Comparison of ENCODE assay signal across 9 cellular contexts in the genomic region with DNA sequence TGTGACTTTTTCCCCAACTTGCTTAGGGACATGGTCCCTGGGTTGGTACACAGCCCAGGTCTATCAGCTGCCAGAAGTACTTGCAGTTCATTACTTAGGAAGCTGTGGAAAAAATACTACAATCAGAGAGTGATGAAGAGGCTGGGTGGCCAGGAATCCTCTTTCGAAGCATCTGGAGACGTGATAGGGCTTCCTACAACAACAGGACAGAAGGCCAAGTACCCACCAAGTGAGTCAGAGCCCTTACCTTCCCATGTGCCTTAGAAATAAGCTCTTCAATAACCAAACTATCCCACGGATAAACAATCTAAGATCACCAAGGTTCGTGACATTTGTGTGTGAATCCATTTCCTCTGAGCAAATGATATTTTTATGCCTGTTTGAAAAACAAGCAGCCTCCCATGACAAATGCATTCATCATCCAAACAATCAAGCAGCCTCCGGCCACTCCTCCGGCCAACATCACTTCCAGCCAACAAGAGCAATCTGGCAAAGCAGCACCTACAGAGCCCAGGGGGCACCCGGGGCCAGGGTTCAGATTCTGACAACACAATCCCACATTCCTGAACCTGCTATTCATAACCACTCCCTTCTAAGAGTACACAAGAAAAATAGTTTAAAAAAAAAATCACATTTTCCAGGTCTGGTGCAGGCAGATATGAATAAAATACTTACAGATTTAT. TPM values are rescaled to one million over a fixed set of nuclear protein-coding genes. Genes with fewer than 3 reads are reported as not detected.
DNase-seq lines count a peak whose midpoint lies in the region; ATAC-seq, FAIRE-seq and TF ChIP-seq lines count a peak whose summit lies in the region.
"Had no signal": no experiment of that assay in that cellular context is flagged by ENCODE, and none has a peak within 500 bp of the region (broad histone marks: within the 10 kb centered on the region; RNA-seq: fewer than 3 reads in every experiment).

No MANE protein-coding gene starts in this region.

- H3K4me1 ChIP-seq in RWPE2 (ENCODE audit: insufficient read depth, poor library complexity, severe bottlenecking) (peaks cover 79% of the 10 kb centered on the region), pancreas (peaks cover 61 to 74% (median 72%) of the 10 kb centered on the region in 3 donors)

- peak; percentile 78 for ATAC-seq in RWPE2 (ENCODE audit: low read depth)
- ATAC-seq in pancreas: peak in 3 of 4 donors; percentile 27 to 52 (median 51)
- no peak for ATAC-seq in HG03025 (IDR thresholded peaks at IDR 0.05; ENCODE audit: low FRiP score, unreplicated experiment)
- ATAC-seq in GM18907 (IDR thresholded peaks at IDR 0.05; ENCODE audit: unreplicated experiment): no peak
- no peak for ATAC-seq in GM21786 (IDR thresholded peaks at IDR 0.05; ENCODE audit: unreplicated experiment)

- H3K36me3 ChIP-seq in RWPE2 (ENCODE audit: low read depth): 0 out of 2 replicates have a peak, but pooled peaks cover 9% of the 10 kb centered on the region
- no peaks in the 10 kb centered on the region for H3K36me3 ChIP-seq in pancreas

- peaks cover 8% of the 10 kb centered on the region for H3K4me1 Mint-ChIP-seq in activated naive CD4-positive, alpha-beta T cell treated with anti-CD3 and anti-CD28 coated beads, Interleukin-2, amount 10 ng/mL, durations not matched to agents 7 days and 5 days

- H3K4me3 Mint-ChIP-seq in activated naive CD4-positive, alpha-beta T cell treated with anti-CD3 and anti-CD28 coated beads, Interleukin-2, amount 10 ng/mL, durations not matched to agents 7 days and 5 days: no peak overlapping the region
- H3K4me3 Mint-ChIP-seq: activated CD4-positive, alpha-beta memory T cell treated with anti-CD3 and anti-CD28 coated beads for 36 hours had no signal

- H3K27ac ChIP-seq in RWPE2 (ENCODE audit: poor library complexity, severe bottlenecking) (peak overlapping the region; percentile 97), pancreas (peak overlapping the region; percentile 39 to 74 (median 50))

- H3K27me3 ChIP-seq in RWPE2 (ENCODE audit: insufficient read depth, poor library complexity, severe bottlenecking) (no peaks in the 10 kb centered on the region), pancreas (no peaks in the 10 kb centered on the region)

- DNase-seq in COLO829 (ENCODE audit: low spot score) (peak; percentile 59), RWPE2 (ENCODE audit: low spot score) (peak; percentile 95), fibroblast of villous mesenchyme (ENCODE audit: low read depth) (peak; percentile 93), pancreas (peak in 3 of 6 donors; percentile 50 to 60 (median 60))
- DNase-seq in activated naive CD4-positive, alpha-beta T cell treated with anti-CD3 and anti-CD28 coated beads, Interleukin-2, amount 10 ng/mL, durations not matched to agents 7 days and 5 days: no peak
- DNase-seq: activated CD4-positive, alpha-beta memory T cell treated with anti-CD3 and anti-CD28 coated beads for 36 hours had no signal

- H3K9me3 ChIP-seq in RWPE2 (ENCODE audit: severe bottlenecking) (no peaks in the 10 kb centered on the region), pancreas (no peaks in the 10 kb centered on the region)

- no peaks in the 10 kb centered on the region for H3K36me3 Mint-ChIP-seq in activated naive CD4-positive, alpha-beta T cell treated with anti-CD3 and anti-CD28 coated beads, Interleukin-2, amount 10 ng/mL, durations not matched to agents 7 days and 5 days
- H3K36me3 Mint-ChIP-seq: activated CD4-positive, alpha-beta memory T cell treated with anti-CD3 and anti-CD28 coated beads for 36 hours had no signal

- TF ChIP-seq CTCF in RWPE2 (IDR thresholded peaks at IDR 0.05; ENCODE audit: poor library complexity, severe bottlenecking): no peak
- no peak for TF ChIP-seq CTCF in fibroblast of villous mesenchyme (IDR thresholded peaks at IDR 0.05; ENCODE audit: insufficient read depth, low read depth, low read length)
- no peak for TF ChIP-seq CTCF in pancreas (IDR thresholded peaks at IDR 0.05)

- 20 to 29% methylated on average over 7 of the region's 7 CpGs for WGBS in pancreas, 2 donors

- CTCF ChIA-PET in activated naive CD4-positive, alpha-beta T cell treated with anti-CD3 and anti-CD28 coated beads, Interleukin-2, amount 10 ng/mL, durations not matched to agents 7 days and 5 days (lab: Charles Lee): no interaction called here

- H3K27ac Mint-ChIP-seq in activated naive CD4-positive, alpha-beta T cell treated with anti-CD3 and anti-CD28 coated beads, Interleukin-2, amount 10 ng/mL, durations not matched to agents 7 days and 5 days: no peak overlapping the region
- H3K27ac Mint-ChIP-seq: activated CD4-positive, alpha-beta memory T cell treated with anti-CD3 and anti-CD28 coated beads for 36 hours had no signal

- FAIRE-seq in pancreas (lab: Jason Lieb, UNC): no peak

- no peak overlapping the region for H3K4me3 ChIP-seq in RWPE2 (ENCODE audit: severe bottlenecking)
- peak overlapping the region; percentile 8 for H3K4me3 ChIP-seq in fibroblast of villous mesenchyme (ENCODE audit: low read depth, low read length)
- H3K4me3 ChIP-seq in pancreas: no peak overlapping the region

- intact Hi-C loops in pancreas (cut with DNase I): no loop called here

- peaks cover 16% of the 10 kb centered on the region for H3K27me3 Mint-ChIP-seq in activated naive CD4-positive, alpha-beta T cell treated with anti-CD3 and anti-CD28 coated beads, Interleukin-2, amount 10 ng/mL, durations not matched to agents 7 days and 5 days
- H3K27me3 Mint-ChIP-seq: activated CD4-positive, alpha-beta memory T cell treated with anti-CD3 and anti-CD28 coated beads for 36 hours had no signal

- H3K9me3 Mint-ChIP-seq in activated naive CD4-positive, alpha-beta T cell treated with anti-CD3 and anti-CD28 coated beads, Interleukin-2, amount 10 ng/mL, durations not matched to agents 7 days and 5 days: no peaks in the 10 kb centered on the region
- H3K9me3 Mint-ChIP-seq: activated CD4-positive, alpha-beta memory T cell treated with anti-CD3 and anti-CD28 coated beads for 36 hours had no signal

RNA-seq across cellular contexts. Expression of a gene that starts 26.4 kb away (rescaled TPM):
- total RNA-seq in fibroblast of villous mesenchyme: 10.6 and 13.4 TPM in 2 replicates
- 10 to 100 TPM; 21.3 to 43.2 (median 31.1) TPM for total RNA-seq in pancreas
- polyA plus RNA-seq in pancreas: 10 to 100 TPM; 37.1 to 46.2 TPM

Comparison
In these comparisons a context has a peak if more than half of its experiments do, and no peak if none do; other contexts are left out.
1. ATAC-seq: peak in RWPE2 (single experiment) and pancreas (3 of 4); none in HG03025 (single experiment), GM18907 (single experiment) and GM21786 (single experiment).